8 cellular contexts compared by ENCODE assay signal in the genomic region with DNA sequence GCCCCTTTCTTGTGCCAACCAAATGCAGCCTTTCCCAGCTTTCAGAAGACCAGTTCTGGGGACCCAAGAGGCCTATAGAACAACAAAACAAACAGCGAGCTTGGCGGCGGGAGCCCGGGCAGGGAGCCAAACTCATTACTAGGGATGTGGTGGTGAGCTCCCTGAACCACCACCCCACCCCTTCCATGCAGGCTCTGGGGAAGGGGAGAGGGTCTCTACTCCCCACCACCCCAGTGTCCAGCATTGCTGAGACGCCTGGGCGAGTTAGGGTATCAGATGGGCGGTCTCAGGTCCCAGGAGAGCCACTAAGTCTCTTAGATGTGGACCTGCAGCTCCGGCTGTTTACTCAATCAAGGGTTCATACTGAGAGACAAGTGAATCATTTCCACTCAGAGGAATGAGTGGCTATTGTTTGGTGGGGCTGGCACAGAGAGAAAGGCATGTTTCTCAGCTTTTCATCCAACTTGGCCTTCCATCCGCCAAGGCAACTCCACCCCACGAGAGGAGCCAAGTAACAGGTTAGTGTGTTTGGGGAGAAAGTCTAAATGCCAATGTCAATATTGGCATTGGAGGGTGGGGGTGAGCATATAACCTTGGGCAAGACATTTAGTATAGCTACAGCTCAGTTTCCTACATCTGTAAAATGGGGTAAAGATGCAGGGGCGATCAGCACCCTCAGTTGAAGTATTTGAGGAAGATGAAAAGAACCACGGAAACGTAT.
A peak's percentile ranks its signal among the peaks of the same experiment; 100 is the strongest.
DNase-seq lines count a peak whose midpoint lies in the region; ATAC-seq and TF ChIP-seq lines count a peak whose summit lies in the region.

No MANE protein-coding gene starts in this region.

- H3K9me3 ChIP-seq in WERI-Rb-1 (ENCODE audit: severe bottlenecking): no peaks in the 10 kb centered on the region

- peak; percentile 60 for DNase-seq in LoVo (ENCODE audit: low spot score)
- peak; percentile 53 to 57 for DNase-seq in SHP77 (lab: John Stamatoyannopoulos, UW)
- peak in 35 of 42 donors; percentile 34 to 78 (median 55) for DNase-seq in head of caudate nucleus
- peak; percentile 50 for DNase-seq in smooth muscle cell of the brain vasculature (ENCODE audit: low read depth, low spot score)
- DNase-seq in superior temporal gyrus (ENCODE audit: extremely low spot score): no peak
- DNase-seq in WERI-Rb-1: no peak
- DNase-seq in activated CD4-positive, alpha-beta T cell treated with anti-CD3 and anti-CD28 coated beads, Interleukin-2, amount 50 U/mL, for 1 hour: no peak

- no peak overlapping the region for H3K4me3 ChIP-seq in WERI-Rb-1 (ENCODE audit: low read depth, low read length)

- H3K27ac ChIP-seq in WERI-Rb-1: no peak overlapping the region

- no peak for TF ChIP-seq CTCF in WERI-Rb-1 (IDR thresholded peaks at IDR 0.05; ENCODE audit: low read depth, low read length)

- peaks cover 35% of the 10 kb centered on the region for H3K36me3 ChIP-seq in WERI-Rb-1

- ATAC-seq in GM21526 (IDR thresholded peaks at IDR 0.05; ENCODE audit: low FRiP score, unreplicated experiment): no peak

- intact Hi-C loops in head of caudate nucleus (cut with DNase I): no loop called here

- H3K27me3 ChIP-seq in WERI-Rb-1 (ENCODE audit: insufficient read depth, low read depth, severe bottlenecking): no peaks in the 10 kb centered on the region

Comparison
In these comparisons a context has a peak if more than half of its experiments do, and no peak if none do; other contexts are left out.
1. DNase-seq: peak in LoVo (single experiment), SHP77 (2 of 2), head of caudate nucleus (35 of 42) and smooth muscle cell of the brain vasculature (single experiment); none in superior temporal gyrus (single experiment), WERI-Rb-1 (single experiment) and activated CD4-positive, alpha-beta T cell treated with anti-CD3 and anti-CD28 coated beads, Interleukin-2, amount 50 U/mL, for 1 hour (single experiment).